In the genomic region with DNA sequence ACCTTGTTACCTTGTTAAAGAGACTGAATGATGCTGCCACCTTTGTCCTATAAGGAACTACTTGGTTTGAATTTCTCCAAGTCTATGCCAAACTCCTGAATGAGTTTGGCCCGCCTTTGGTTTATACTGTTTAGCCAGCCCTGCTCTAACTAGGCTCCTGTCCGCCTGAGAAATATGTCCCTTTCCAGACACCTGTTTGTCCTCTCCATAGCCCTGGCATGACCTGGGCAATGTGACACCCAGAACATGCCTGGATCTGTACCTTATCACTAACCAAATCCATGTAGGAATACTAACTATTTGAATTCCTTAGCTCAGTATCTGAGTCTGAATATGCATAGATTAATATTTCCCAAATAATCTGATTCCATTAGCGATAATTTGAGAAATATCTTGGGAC, we compare ENCODE assay signal across 21 cellular contexts. TPM values are rescaled to one million over a fixed set of nuclear protein-coding genes. Genes with fewer than 3 reads are reported as not detected.
"Had no signal": no experiment of that assay in that cellular context is flagged by ENCODE, and none has a peak within 500 bp of the region (broad histone marks: within the 10 kb centered on the region; RNA-seq: fewer than 3 reads in every experiment).

No MANE protein-coding gene starts in this region.

- H3K27ac Mint-ChIP-seq: activated B cell treated with CpG ODN at 0.5 μM for 24 hours; activated CD4-positive, alpha-beta T cell treated with anti-CD3 and anti-CD28 coated beads, Interleukin-2, amount 10 ng/mL, durations not matched to agents 24 days and 14 days; activated CD8-positive, alpha-beta memory T cell treated with anti-CD3 and anti-CD28 coated beads, Interleukin-2, amount 10 ng/mL, durations not matched to agents 7 days and 5 days; activated naive CD4-positive, alpha-beta T cell treated with anti-CD3 and anti-CD28 coated beads, Interleukin-2, amount 50 U/mL, for 72 hours; T-helper 1 cell treated with Interleukin-12 subunit alpha and Interleukin-12 subunit beta and Interleukin-4 antibody, amounts not matched to agents 30 μg/mL and 1 μg/mL, for 36 hours had no signal

- H3K36me3 Mint-ChIP-seq: activated CD8-positive, alpha-beta memory T cell treated with anti-CD3 and anti-CD28 coated beads, Interleukin-2, amount 10 ng/mL, durations not matched to agents 7 days and 5 days; activated naive CD4-positive, alpha-beta T cell treated with anti-CD3 and anti-CD28 coated beads, Interleukin-2, amount 50 U/mL, for 72 hours had no signal

- H3K9me3 Mint-ChIP-seq: activated B cell treated with CpG ODN at 0.5 μM for 24 hours; activated CD4-positive, alpha-beta T cell treated with anti-CD3 and anti-CD28 coated beads, Interleukin-2, amount 10 ng/mL, durations not matched to agents 24 days and 14 days; activated naive CD4-positive, alpha-beta T cell treated with anti-CD3 and anti-CD28 coated beads, Interleukin-2, amount 50 U/mL, for 72 hours; activated T-cell treated with anti-CD3 and anti-CD28 coated beads, Interleukin-2, amount 50 U/mL, for 4 hours; T-helper 1 cell treated with Interleukin-12 subunit alpha and Interleukin-12 subunit beta and Interleukin-4 antibody, amounts not matched to agents 30 μg/mL and 1 μg/mL, for 36 hours had no signal

- H3K4me3 Mint-ChIP-seq: activated B cell treated with CpG ODN at 0.5 μM for 24 hours; activated CD4-positive, alpha-beta T cell treated with anti-CD3 and anti-CD28 coated beads, Interleukin-2, amount 10 ng/mL, durations not matched to agents 24 days and 14 days; activated CD8-positive, alpha-beta memory T cell treated with anti-CD3 and anti-CD28 coated beads, Interleukin-2, amount 10 ng/mL, durations not matched to agents 7 days and 5 days; activated T-cell treated with anti-CD3 and anti-CD28 coated beads, Interleukin-2, amount 50 U/mL, for 4 hours; T-helper 1 cell treated with Interleukin-12 subunit alpha and Interleukin-12 subunit beta and Interleukin-4 antibody, amounts not matched to agents 30 μg/mL and 1 μg/mL, for 36 hours had no signal

- H3K27me3 Mint-ChIP-seq: activated B cell treated with CpG ODN at 0.5 μM for 24 hours had no signal

- ATAC-seq: activated CD8-positive, alpha-beta memory T cell treated with anti-CD3 and anti-CD28 coated beads, Interleukin-2, amount 10 ng/mL, durations not matched to agents 7 days and 5 days; activated naive CD4-positive, alpha-beta T cell treated with anti-CD3 and anti-CD28 coated beads, Interleukin-2, amount 50 U/mL, for 72 hours; activated T-cell treated with anti-CD3 and anti-CD28 coated beads, Interleukin-2, amount 50 U/mL, for 4 hours had no signal

- H3K27ac ChIP-seq: brain microvascular endothelial cell had no signal

- H3K36me3 ChIP-seq: brain microvascular endothelial cell had no signal

- DNase-seq: activated B cell treated with CpG ODN at 0.5 μM for 24 hours; activated CD4-positive, alpha-beta T cell treated with anti-CD3 and anti-CD28 coated beads for 1 hour; activated CD4-positive, alpha-beta T cell treated with anti-CD3 and anti-CD28 coated beads, Interleukin-2, amount 10 ng/mL, durations not matched to agents 24 days and 14 days; activated CD4-positive, alpha-beta T cell treated with anti-CD3 and anti-CD28 coated beads, Interleukin-2, amount 50 U/mL, for 48 hours; activated CD8-positive, alpha-beta memory T cell treated with anti-CD3 and anti-CD28 coated beads, Interleukin-2, amount 10 ng/mL, durations not matched to agents 7 days and 5 days; activated effector memory CD4-positive, alpha-beta T cell treated with anti-CD3 and anti-CD28 coated beads, Interleukin-2, amount 50 U/mL, for 16 hours; activated naive CD4-positive, alpha-beta T cell treated with Interleukin-2 at 50 U/mL for 16 hours; activated T-cell treated with anti-CD3 and anti-CD28 coated beads, Interleukin-2, amount 50 U/mL, for 4 hours; brain microvascular endothelial cell; MM.1S; NCI-H1105; NCI-H1436 treated with DMSO at 0.1 percent for 48 hours; NCI-H187 treated with DMSO at 0.1 percent for 48 hours; NCI-H2081 treated with DMSO at 0.1 percent for 48 hours; NCI-H446; NCI-H524; SHP77 treated with DMSO at 0.1 percent for 48 hours had no signal

- H3K27me3 ChIP-seq: brain microvascular endothelial cell had no signal

- H3K4me1 Mint-ChIP-seq: activated B cell treated with CpG ODN at 0.5 μM for 24 hours had no signal

RNA-seq across cellular contexts. Expression of a gene that starts 24.4 kb away (rescaled TPM):
- total RNA-seq: activated B cell treated with CpG ODN at 0.5 μM for 24 hours; activated CD4-positive, alpha-beta T cell treated with anti-CD3 and anti-CD28 coated beads, Interleukin-2, amount 10 ng/mL, durations not matched to agents 24 days and 14 days; activated CD8-positive, alpha-beta memory T cell treated with anti-CD3 and anti-CD28 coated beads, Interleukin-2, amount 10 ng/mL, durations not matched to agents 7 days and 5 days; activated naive CD4-positive, alpha-beta T cell treated with anti-CD3 and anti-CD28 coated beads, Interleukin-2, amount 50 U/mL, for 72 hours; activated T-cell treated with anti-CD3 and anti-CD28 coated beads, Interleukin-2, amount 50 U/mL, for 4 hours; cardiac septum; SK-MEL-5 had no signal
